Comparison of ENCODE assay signal across 20 cellular contexts in genomic region chr16:82878466-82878865, GRCh38.
"Had no signal": no experiment of that assay in that cellular context is flagged by ENCODE, and none has a peak within 500 bp of the region (broad histone marks: within the 10 kb centered on the region; RNA-seq: fewer than 3 reads in every experiment).

No MANE protein-coding gene starts in this region.

- H3K9me3 ChIP-seq: SJSA1 had no signal

- H3K9ac ChIP-seq: KMS-11 had no signal

- H3K27me3 ChIP-seq: SJSA1 had no signal

- ATAC-seq: K562 had no signal

- DNase-seq: MV-4-11, NCI-H1092, NCI-H1105 treated with DMSO at 0.1 percent for 48 hours, NCI-H1417 treated with DMSO at 0.1 percent for 48 hours, NCI-H146, NCI-H1694 treated with DMSO at 0.1 percent for 48 hours, NCI-H1930, NCI-H2081, NCI-H2107, NCI-H2227 treated with DMSO at 0.1 percent for 48 hours, NCI-H524, NCI-H69, NCI-H774, Right ventricle myocardium superior, RPMI8226, SIG-M5 had no signal

- H3K4me3 ChIP-seq: K562, SJSA1, SK-N-MC had no signal

- H3K4me2 ChIP-seq: KMS-11 had no signal

- H3K4me1 ChIP-seq: SJSA1 had no signal

- H3K27ac ChIP-seq: KMS-11, SJSA1, SK-N-MC had no signal
